ENCODE assay signal across 8 cellular contexts in genomic region chr16:86519649-86520316, GRCh38. TPM values are rescaled to one million over a fixed set of nuclear protein-coding genes. Genes with fewer than 3 reads are reported as not detected.
DNase-seq lines count a peak whose midpoint lies in the region; ATAC-seq and TF ChIP-seq lines count a peak whose summit lies in the region.

No MANE protein-coding gene starts in this region.

- DNase-seq in GF-D8 (lab: John Stamatoyannopoulos, UW) (peak; percentile 31), chondrocyte (ENCODE audit: low spot score) (no peak), lower lobe of right lung (peak; percentile 73), NCI-H2029 treated with DMSO at 0.1 percent for 48 hours (lab: John Stamatoyannopoulos, UW) (no peak)
- peak; percentile 39 for DNase-seq in activated CD4-positive, alpha-beta T cell treated with anti-CD3 and anti-CD28 coated beads for 1 hour
- peak; percentile 17 for DNase-seq in stimulated activated CD8-positive, alpha-beta memory T cell treated with anti-CD3 and anti-CD28 coated beads, Interleukin-12 subunit alpha, Interleukin-12 subunit beta, amount 100 ng/mL, for 1 hour (ENCODE audit: low read depth)

- peak; percentile 48 to 65 for ATAC-seq in lower lobe of right lung
- ATAC-seq in GM18909 (IDR thresholded peaks at IDR 0.05; ENCODE audit: poor library complexity, unreplicated experiment) = no peak

- H3K9me3 Mint-ChIP-seq in chondrocyte (ENCODE audit: low read depth) = no peaks in the 10 kb centered on the region

- H2AFZ ChIP-seq in Loucy (ENCODE audit: low read length) = peak overlapping the region; percentile 9; the same call in 1 of the 2 replicates

- no peaks in the 10 kb centered on the region for H3K36me3 Mint-ChIP-seq in chondrocyte (ENCODE audit: low read depth)

- H3K79me2 ChIP-seq in Loucy (ENCODE audit: insufficient read depth, low read length) = no peaks in the 10 kb centered on the region

- H3K9me3 ChIP-seq in Loucy (ENCODE audit: insufficient read depth, low read depth, low read length) = no peaks in the 10 kb centered on the region
- no peaks in the 10 kb centered on the region for H3K9me3 ChIP-seq in lower lobe of right lung

- TF ChIP-seq CTCF in Loucy (conservative IDR thresholded peaks at IDR 0.05; ENCODE audit: low read length) (peak; percentile 88), chondrocyte (IDR thresholded peaks at IDR 0.05) (peak; percentile 99), lower lobe of right lung (IDR thresholded peaks at IDR 0.05) (peak; percentile 94)

- no peaks in the 10 kb centered on the region for H4K20me1 ChIP-seq in Loucy (ENCODE audit: insufficient read depth, low read length, poor library complexity, severe bottlenecking)

- no peaks in the 10 kb centered on the region for H3K9me2 ChIP-seq in Loucy (replicated peaks; ENCODE audit: low read depth, low read length)

- no peaks in the 10 kb centered on the region for H3K36me3 ChIP-seq in Loucy (ENCODE audit: insufficient read depth, low read length)
- no peaks in the 10 kb centered on the region for H3K36me3 ChIP-seq in lower lobe of right lung

- peak overlapping the region; percentile 19 for H3K4me3 ChIP-seq in Loucy (ENCODE audit: low read length, poor library complexity, severe bottlenecking)
- H3K4me3 ChIP-seq in lower lobe of right lung = peak overlapping the region; percentile 6

- no peak overlapping the region for H3K4me3 Mint-ChIP-seq in chondrocyte (ENCODE audit: unreplicated experiment)

- H3K4me1 ChIP-seq in Loucy (ENCODE audit: insufficient read depth, low read length, poor library complexity, severe bottlenecking) = no peaks in the 10 kb centered on the region
- peaks cover 22% of the 10 kb centered on the region for H3K4me1 ChIP-seq in lower lobe of right lung

- peaks cover 3% of the 10 kb centered on the region for H3K4me1 Mint-ChIP-seq in chondrocyte (ENCODE audit: low read depth)

- no peak overlapping the region for H3K9ac ChIP-seq in Loucy (ENCODE audit: low read depth, low read length, poor library complexity, severe bottlenecking)

- H3K27ac ChIP-seq in lower lobe of right lung = peak overlapping the region; percentile 47

- H3K27me3 Mint-ChIP-seq in chondrocyte (ENCODE audit: low read depth) = peaks cover 66% of the 10 kb centered on the region

- intact Hi-C loops in lower lobe of right lung (cut with DNase I) = no loop called here

- peak overlapping the region; percentile 40 for H3K4me2 ChIP-seq in Loucy (ENCODE audit: low read depth, low read length, poor library complexity, severe bottlenecking)

- H3F3A ChIP-seq in Loucy (ENCODE audit: low read depth) = no peaks in the 10 kb centered on the region

- no peak overlapping the region for H3K27ac Mint-ChIP-seq in chondrocyte (ENCODE audit: unreplicated experiment)

- H3K27me3 ChIP-seq in Loucy (ENCODE audit: insufficient read depth, low read length, poor library complexity, severe bottlenecking) (no peaks in the 10 kb centered on the region), lower lobe of right lung (ENCODE audit: low read depth) (peaks cover 52% of the 10 kb centered on the region)

RNA-seq across cellular contexts. Expression of gene FOXF1, which starts 9.5 kb away (rescaled TPM):
- total RNA-seq in chondrocyte (not detected in 3 replicates), lower lobe of right lung (31.2 TPM)

RNA-seq across cellular contexts. Expression of gene MTHFSD, which starts 35.3 kb away (rescaled TPM):
- total RNA-seq in chondrocyte = 8.1 to 13.2 TPM (median 8.5 TPM) in 3 replicates
- 21.2 TPM for total RNA-seq in lower lobe of right lung

RNA-seq across cellular contexts. Expression of gene FOXC2, which starts 46.8 kb away (rescaled TPM):
- total RNA-seq in chondrocyte (70.4 to 84.2 TPM (median 77.8 TPM) in 3 replicates), lower lobe of right lung (1.6 TPM)

RNA-seq across cellular contexts. Expression of gene FOXL1, which starts 58.6 kb away (rescaled TPM):
- 7.7 to 10.1 TPM (median 8.1 TPM) in 3 replicates for total RNA-seq in chondrocyte
- total RNA-seq in lower lobe of right lung = 0.83 TPM

Comparison
In these comparisons a context has a peak if more than half of its experiments do, and no peak if none do; other contexts are left out.
1. DNase-seq: peak in GF-D8 (single experiment), activated CD4-positive, alpha-beta T cell treated with anti-CD3 and anti-CD28 coated beads for 1 hour (single experiment), lower lobe of right lung (single experiment) and stimulated activated CD8-positive, alpha-beta memory T cell treated with anti-CD3 and anti-CD28 coated beads, Interleukin-12 subunit alpha, Interleukin-12 subunit beta, amount 100 ng/mL, for 1 hour (single experiment); none in chondrocyte (single experiment) and NCI-H2029 treated with DMSO at 0.1 percent for 48 hours (single experiment).
2. RNA of gene FOXF1, which starts 9.5 kb away (total RNA-seq): 31.2 TPM in lower lobe of right lung (single experiment); not detected in chondrocyte; every median in the first group is over 10 times any median in the second.
3. RNA of gene FOXC2, which starts 46.8 kb away (total RNA-seq): 70.4 to 84.2 TPM in chondrocyte; 1.6 TPM in lower lobe of right lung (single experiment); every median in the first group is over 10 times any median in the second.
4. Peak in every context shown above with its lines, with median percentiles within 50 percentile points of each other: CTCF ChIP-seq.